12 cellular contexts compared by ENCODE assay signal in genomic region chr7:116356979-116357378, GRCh38.
DNase-seq lines count a peak whose midpoint lies in the region; ATAC-seq and TF ChIP-seq lines count a peak whose summit lies in the region.
"Had no signal": no experiment of that assay in that cellular context is flagged by ENCODE, and none has a peak within 500 bp of the region (broad histone marks: within the 10 kb centered on the region; RNA-seq: fewer than 3 reads in every experiment).

No MANE protein-coding gene starts in this region.

- CTCF ChIA-PET in mammary epithelial cell (lab: Charles Lee; ENCODE audit: low non-redundant PET): interaction anchor here (0.6 kb wide), 1 partner anchor 180 kb away, joined by 5 read pairs; no protein-coding TSS in a partner anchor

- peaks cover 69% of the 10 kb centered on the region for H3K4me1 ChIP-seq in left ventricle myocardium inferior
- H3K4me1 ChIP-seq in mammary epithelial cell (ENCODE audit: insufficient read depth, low read length): peaks cover 53% of the 10 kb centered on the region
- H3K4me1 ChIP-seq in muscle layer of colon (ENCODE audit: insufficient read depth, low read length): peaks cover 53% of the 10 kb centered on the region
- peaks cover 51% of the 10 kb centered on the region for H3K4me1 ChIP-seq in vagina

- dilution Hi-C loops in mammary epithelial cell (cut with HindIII; ENCODE audit: low sequenced_read_pairs): no loop called here

- H3K36me3 ChIP-seq in left ventricle myocardium inferior (no peaks in the 10 kb centered on the region), mammary epithelial cell (ENCODE audit: insufficient read depth, low read length) (no peaks in the 10 kb centered on the region), muscle layer of colon (ENCODE audit: insufficient read depth, low read length) (no peaks in the 10 kb centered on the region), vagina (no peaks in the 10 kb centered on the region)

- TF ChIP-seq POLR2A in vagina (IDR thresholded peaks at IDR 0.05): no peak

- DNase-seq in left ventricle myocardium inferior (no peak), left cardiac atrium (no peak), mammary epithelial cell (peak; percentile 5), vagina (ENCODE audit: extremely low spot score in 2 of 2) (no peak), HCEC 1CT (no peak), dorsolateral prefrontal cortex (no peak), NCI-H2227 treated with DMSO at 0.1 percent for 48 hours (lab: John Stamatoyannopoulos, UW) (no peak)
- DNase-seq: cortex of kidney; naive thymus-derived CD4-positive, alpha-beta T cell; NCI-H1105 treated with DMSO at 0.1 percent for 48 hours; stimulated activated CD4-positive, alpha-beta T cell treated with anti-CD3 and anti-CD28 coated beads, Interleukin-4, amount 100 ng/mL, for 24 hours had no signal

- no TSS peak for BruUV-seq in mammary epithelial cell (replicated peaks; lab: Mats Ljungman, UMichigan)

- 75% methylated on average over 2 of the region's 2 CpGs for WGBS in mammary epithelial cell (ENCODE audit: low coverage, missing lambda C conversion rate)

- no peak overlapping the region for H2AFZ ChIP-seq in mammary epithelial cell (ENCODE audit: low read depth, low read length)

- no peaks in the 10 kb centered on the region for H3K9me3 ChIP-seq in left ventricle myocardium inferior (replicated peaks)
- peaks cover 3% of the 10 kb centered on the region for H3K9me3 ChIP-seq in mammary epithelial cell (replicated peaks; ENCODE audit: insufficient read depth, low read length)
- H3K9me3 ChIP-seq in muscle layer of colon (ENCODE audit: low read length): no peaks in the 10 kb centered on the region
- no peaks in the 10 kb centered on the region for H3K9me3 ChIP-seq in vagina

- no peaks in the 10 kb centered on the region for H3K79me2 ChIP-seq in mammary epithelial cell (ENCODE audit: insufficient read depth, low read length)

- H3K4me2 ChIP-seq in mammary epithelial cell (ENCODE audit: insufficient read depth, low read depth, low read length): no peak overlapping the region

- H3K27me3 ChIP-seq in left ventricle myocardium inferior (ENCODE audit: low read depth) (no peaks in the 10 kb centered on the region), mammary epithelial cell (ENCODE audit: insufficient read depth, low read length) (no peaks in the 10 kb centered on the region), muscle layer of colon (ENCODE audit: control insufficient read depth in 1 of 2, insufficient read depth in 2 of 2, low read length in 2 of 2) (no peaks in the 10 kb centered on the region), vagina (no peaks in the 10 kb centered on the region), dorsolateral prefrontal cortex (no peaks in the 10 kb centered on the region)

- peak overlapping the region; percentile 45 for H3K9ac ChIP-seq in mammary epithelial cell (ENCODE audit: insufficient read depth, low read length)
- no peak overlapping the region for H3K9ac ChIP-seq in muscle layer of colon (ENCODE audit: low read length)

- H3K27ac ChIP-seq in left ventricle myocardium inferior (replicated peaks) (peak overlapping the region; percentile 96), mammary epithelial cell (ENCODE audit: insufficient read depth, low read depth, low read length) (peak overlapping the region; percentile 100), muscle layer of colon (ENCODE audit: low read depth, low read length) (peak overlapping the region; percentile 78), vagina (peak overlapping the region; percentile 18), dorsolateral prefrontal cortex (peak overlapping the region in 2 of 59 donors; percentile 12 to 42)

- in situ Hi-C loops in mammary epithelial cell (cut with MboI; ENCODE audit: low sequenced_read_pairs in 2 of 2): loop anchor here in 1 of 2 donors (10.0 kb wide), 1 partner anchor 138 kb away; the partner anchor contains the start of gene CAV2

- TF ChIP-seq CTCF in left ventricle myocardium inferior (IDR thresholded peaks at IDR 0.05; ENCODE audit: borderline replicate concordance) (no peak), mammary epithelial cell (conservative IDR thresholded peaks at IDR 0.05 in 1 of 2, IDR thresholded peaks at IDR 0.05 in 1 of 2; ENCODE audit: extremely low read depth in 1 of 2, insufficient read depth in 1 of 2, low read depth in 1 of 2, low read length in 2 of 2) (no peak), vagina (IDR thresholded peaks at IDR 0.05) (no peak), dorsolateral prefrontal cortex (IDR thresholded peaks at IDR 0.05 in 54 of 56, conservative IDR thresholded peaks at IDR 0.05 in 2 of 56; ENCODE audit: low read depth in 1 of 56, partially characterized antibody in 56 of 56) (no peak)

- H4K20me1 ChIP-seq in mammary epithelial cell (ENCODE audit: insufficient read depth, low read length): no peaks in the 10 kb centered on the region

- H3K4me3 ChIP-seq in left ventricle myocardium inferior (peak overlapping the region; percentile 1), mammary epithelial cell (replicated peaks in 1 of 3; ENCODE audit: insufficient read depth in 1 of 3, low read depth in 2 of 3, low read length in 3 of 3) (no peak overlapping the region), muscle layer of colon (ENCODE audit: low read depth in 1 of 2, low read length in 2 of 2) (no peak overlapping the region), vagina (no peak overlapping the region), dorsolateral prefrontal cortex (no peak overlapping the region)

- intact Hi-C loops in left ventricle myocardium inferior (cut with micrococcal nuclease): loop anchor here (5.0 to 10.0 kb wide), 2 partner anchors 35 to 168 kb away; partner anchors contain the start of gene CAV1
- intact Hi-C loops in left cardiac atrium (cut with DNase I): loop anchor here (5.0 to 10.0 kb wide), 2 partner anchors 165 to 228 kb away; no protein-coding TSS in a partner anchor
- intact Hi-C loops in mammary epithelial cell (cut with micrococcal nuclease): no loop called here
- intact Hi-C loops in vagina (cut with DNase I): no loop called here
- intact Hi-C loops in dorsolateral prefrontal cortex (cut with DNase I): no loop called here

- ATAC-seq in left cardiac atrium: no peak
- ATAC-seq: naive thymus-derived CD4-positive, alpha-beta T cell had no signal

Comparison
In these comparisons a context has a peak if more than half of its experiments do, and no peak if none do; other contexts are left out.
1. intact Hi-C loops: an anchor here in left ventricle myocardium inferior (5.0 to 10.0 kb wide) and left cardiac atrium (5.0 to 10.0 kb wide); none called in mammary epithelial cell, vagina and dorsolateral prefrontal cortex.